8 cellular contexts compared by ENCODE assay signal in genomic region chr20:12570371-12570770, GRCh38.
A peak's percentile ranks its signal among the peaks of the same experiment; 100 is the strongest.
DNase-seq lines count a peak whose midpoint lies in the region; ATAC-seq, FAIRE-seq and TF ChIP-seq lines count a peak whose summit lies in the region.

No MANE protein-coding gene starts in this region.

- H3K4me1 ChIP-seq in right atrium auricular region: no peaks in the 10 kb centered on the region

- FAIRE-seq in D721Med (lab: Jason Lieb, UNC): no peak

- no peaks in the 10 kb centered on the region for H3K27me3 ChIP-seq in right atrium auricular region

- no peaks in the 10 kb centered on the region for H3K36me3 ChIP-seq in right atrium auricular region

- no peak overlapping the region for H3K4me3 ChIP-seq in right atrium auricular region

- H3K27ac ChIP-seq in right atrium auricular region: no peak overlapping the region

- DNase-seq in D721Med (ENCODE audit: insufficient read length, low spot score) (no peak), NCI-H1092 (lab: John Stamatoyannopoulos, UW) (peak; percentile 42), RPMI8226 (peak; percentile 49), kidney tubule cell (ENCODE audit: low spot score) (peak; percentile 43), NCI-H187 (lab: John Stamatoyannopoulos, UW) (no peak), right atrium auricular region (ENCODE audit: low spot score) (no peak)

- no peaks in the 10 kb centered on the region for H3K9me3 ChIP-seq in right atrium auricular region

- TF ChIP-seq CTCF in D721Med (IDR thresholded peaks at IDR 0.05; ENCODE audit: insufficient read depth, missing control alignments): peak; percentile 41
- peak in 1 of 2 donors; percentile 26 for TF ChIP-seq CTCF in right atrium auricular region (IDR thresholded peaks at IDR 0.05)

- ATAC-seq in GM18498 (IDR thresholded peaks at IDR 0.05; ENCODE audit: unreplicated experiment) (no peak), HG03159 (IDR thresholded peaks at IDR 0.05; ENCODE audit: unreplicated experiment) (no peak)

Comparison
In these comparisons a context has a peak if more than half of its experiments do, and no peak if none do; other contexts are left out.
1. DNase-seq: peak in NCI-H1092 (single experiment), RPMI8226 (single experiment) and kidney tubule cell (single experiment); none in D721Med (single experiment), NCI-H187 (0 of 2) and right atrium auricular region (single experiment).